ENCODE assay signal across 11 cellular contexts in genomic region chr1:110148961-110149360, GRCh38. TPM values are rescaled to one million over a fixed set of nuclear protein-coding genes. Genes with fewer than 3 reads are reported as not detected.
A peak's percentile ranks its signal among the peaks of the same experiment; 100 is the strongest.
DNase-seq lines count a peak whose midpoint lies in the region; ATAC-seq and TF ChIP-seq lines count a peak whose summit lies in the region.
"Had no signal": no experiment of that assay in that cellular context is flagged by ENCODE, and none has a peak within 500 bp of the region (broad histone marks: within the 10 kb centered on the region; RNA-seq: fewer than 3 reads in every experiment).

No MANE protein-coding gene starts in this region.

- peaks cover 32% of the 10 kb centered on the region for H3K27me3 Mint-ChIP-seq in endodermal cell (ENCODE audit: insufficient read depth)

- no peaks in the 10 kb centered on the region for H3K4me1 ChIP-seq in endodermal cell (ENCODE audit: control insufficient read depth, insufficient read depth, low read length)

- 60 to 63% methylated on average over 4 of the region's 4 CpGs for WGBS in endodermal cell (ENCODE audit: insufficient coverage in 1 of 2, insufficient read length in 1 of 2), 2 experiments

- H3K4me3 ChIP-seq in AG04449 (ENCODE audit: low read depth, low read length) = no peak overlapping the region
- no peak overlapping the region for H3K4me3 ChIP-seq in GM12865 (ENCODE audit: low read depth, low read length)
- no peak overlapping the region for H3K4me3 ChIP-seq in endodermal cell (ENCODE audit: low read length)

- H3K4me1 Mint-ChIP-seq in endodermal cell = peaks cover 5% of the 10 kb centered on the region

- no peaks in the 10 kb centered on the region for H3K36me3 Mint-ChIP-seq in endodermal cell (ENCODE audit: low read depth)

- no peaks in the 10 kb centered on the region for H3K36me3 ChIP-seq in endodermal cell (ENCODE audit: control insufficient read depth, insufficient read depth, low read length)

- no peak overlapping the region for H3K9ac ChIP-seq in endodermal cell (ENCODE audit: extremely low read depth, low read length, poor library complexity, severe bottlenecking)

- H3K9me3 Mint-ChIP-seq in endodermal cell = no peaks in the 10 kb centered on the region
- H3K9me3 Mint-ChIP-seq: activated T-helper 1 cell treated with anti-CD3 and anti-CD28 coated beads, Interleukin-12 subunit alpha, Interleukin-12 subunit beta, Interleukin-2, Interleukin-4 antibody, amounts not matched to agents 30 ng/mL and 10 ng/mL and 1 ng/mL, durations not matched to agents 14 hours and 24 hours and 36 hours had no signal

- CTCF ChIA-PET in AG04449 (lab: Yijun Ruan, JAX) = interaction anchor here (0.8 to 1.6 kb wide), 7 partner anchors 14 to 347 kb away, joined by 3 to 5 read pairs (median 3); no protein-coding TSS in a partner anchor

- no peak for DNase-seq in AG04449 (ENCODE audit: low read depth, low spot score)
- DNase-seq in GM12865 (ENCODE audit: low read depth) = peak; percentile 2
- DNase-seq in NCI-H510A (lab: John Stamatoyannopoulos, UW) = peak; percentile 38
- no peak for DNase-seq in endodermal cell
- no peak for DNase-seq in left lobe of liver (ENCODE audit: low spot score)
- no peak for DNase-seq in 8988T
- DNase-seq: NCI-H1105 treated with DMSO at 0.1 percent for 48 hours had no signal

- TF ChIP-seq CTCF in AG04449 (IDR thresholded peaks at IDR 0.05; ENCODE audit: insufficient read depth, low read length, missing control alignments) (peak; percentile 3), GM12865 (IDR thresholded peaks at IDR 0.05; ENCODE audit: insufficient read depth, low read depth, low read length, missing control alignments) (peak; percentile 8), endodermal cell (conservative IDR thresholded peaks at IDR 0.05) (peak; percentile 79)

- no peak overlapping the region for H3K27ac Mint-ChIP-seq in endodermal cell
- H3K27ac Mint-ChIP-seq: activated T-helper 1 cell treated with anti-CD3 and anti-CD28 coated beads, Interleukin-12 subunit alpha, Interleukin-12 subunit beta, Interleukin-2, Interleukin-4 antibody, amounts not matched to agents 30 ng/mL and 10 ng/mL and 1 ng/mL, durations not matched to agents 14 hours and 24 hours and 36 hours had no signal

- POLR2A ChIA-PET in AG04449 (lab: Yijun Ruan, JAX) = no interaction called here

- no peak overlapping the region for H3K4me3 Mint-ChIP-seq in endodermal cell
- H3K4me3 Mint-ChIP-seq: activated T-helper 1 cell treated with anti-CD3 and anti-CD28 coated beads, Interleukin-12 subunit alpha, Interleukin-12 subunit beta, Interleukin-2, Interleukin-4 antibody, amounts not matched to agents 30 ng/mL and 10 ng/mL and 1 ng/mL, durations not matched to agents 14 hours and 24 hours and 36 hours had no signal

- no peak overlapping the region for H3K27ac ChIP-seq in endodermal cell (ENCODE audit: low read depth, low read length)

- ATAC-seq in GM19395 (IDR thresholded peaks at IDR 0.05; ENCODE audit: unreplicated experiment) (no peak), HG02970 (IDR thresholded peaks at IDR 0.05; ENCODE audit: low FRiP score, unreplicated experiment) (no peak), left lobe of liver (no peak)

- peaks cover 100% of the 10 kb centered on the region for H3K27me3 ChIP-seq in endodermal cell (ENCODE audit: control insufficient read depth, insufficient read depth, low read length, poor library complexity, severe bottlenecking)

- no peaks in the 10 kb centered on the region for H3K9me3 ChIP-seq in endodermal cell (ENCODE audit: control insufficient read depth, low read length)

RNA-seq across cellular contexts. Expression of gene SLC6A17, which starts 1.3 kb away (rescaled TPM):
- total RNA-seq in endodermal cell (under 1 TPM in 1 of 2 donors, not detected in 1; 0.07 TPM), left lobe of liver (not detected)
- 0.32 TPM for polyA plus RNA-seq in endodermal cell (2013, experiment 1 of 2)
- polyA plus RNA-seq in endodermal cell (2013, experiment 2 of 2) = 0.21 TPM

RNA-seq across cellular contexts. Expression of gene UBL4B, which starts 36.7 kb away (rescaled TPM):
- not detected for total RNA-seq in endodermal cell
- polyA plus RNA-seq in endodermal cell (2013, experiment 1 of 2) = not detected
- not detected for polyA plus RNA-seq in endodermal cell (2013, experiment 2 of 2)
- total RNA-seq in left lobe of liver = not detected
- total RNA-seq: activated T-helper 1 cell treated with anti-CD3 and anti-CD28 coated beads, Interleukin-12 subunit alpha, Interleukin-12 subunit beta, Interleukin-2, Interleukin-4 antibody, amounts not matched to agents 30 ng/mL and 10 ng/mL and 1 ng/mL, durations not matched to agents 14 hours and 24 hours and 36 hours; T-helper 2 cell treated with Interferon-gamma antibody and Interleukin-4, amounts not matched to agents 100 ng/mL and 5 ng/mL, for 36 hours had no signal

Comparison
In these comparisons a context has a peak if more than half of its experiments do, and no peak if none do; other contexts are left out.
1. DNase-seq: peak in GM12865 (single experiment) and NCI-H510A (single experiment); none in AG04449 (single experiment), endodermal cell (single experiment), left lobe of liver (single experiment) and 8988T (single experiment).
2. CTCF ChIP-seq: peak in every context shown above with its lines; median percentile 79 in endodermal cell; 8 in GM12865; 3 in AG04449.